Comparison of ENCODE assay signal across 8 cellular contexts in genomic region chr10:79084012-79084971, GRCh38. TPM values are rescaled to one million over a fixed set of nuclear protein-coding genes. Genes with fewer than 3 reads are reported as not detected.
A peak's percentile ranks its signal among the peaks of the same experiment; 100 is the strongest.
DNase-seq lines count a peak whose midpoint lies in the region; ATAC-seq and TF ChIP-seq lines count a peak whose summit lies in the region.

No MANE protein-coding gene starts in this region.

- TF ChIP-seq CTCF in esophagus squamous epithelium (IDR thresholded peaks at IDR 0.05) = no peak

- no peaks in the 10 kb centered on the region for H3K9me3 ChIP-seq in CD4-positive, CD25-positive, alpha-beta regulatory T cell (ENCODE audit: control insufficient read depth in 2 of 2, low read length in 2 of 2)
- no peaks in the 10 kb centered on the region for H3K9me3 ChIP-seq in esophagus squamous epithelium
- no peaks in the 10 kb centered on the region for H3K9me3 ChIP-seq in muscle layer of duodenum (ENCODE audit: control insufficient read depth in 1 of 2, low read length in 2 of 2)

- DNase-seq in CD4-positive, CD25-positive, alpha-beta regulatory T cell = no peak
- no peak for DNase-seq in T-helper 2 cell treated with Interferon-gamma antibody and Interleukin-4, amounts not matched to agents 5 μg/mL and 100 μg/mL, for 36 hours (ENCODE audit: low spot score)
- peak; percentile 46 for DNase-seq in esophagus squamous epithelium (lab: John Stamatoyannopoulos, UW)
- no peak for DNase-seq in activated CD4-positive, CD25-positive, alpha-beta regulatory T cell (lab: John Stamatoyannopoulos, UW)

- no peak for TF ChIP-seq POLR2A in esophagus squamous epithelium (IDR thresholded peaks at IDR 0.05)

- no peaks in the 10 kb centered on the region for H3K27me3 Mint-ChIP-seq in CD4-positive, CD25-positive, alpha-beta regulatory T cell
- H3K27me3 Mint-ChIP-seq in T-helper 2 cell treated with Interferon-gamma antibody and Interleukin-4, amounts not matched to agents 5 μg/mL and 100 μg/mL, for 36 hours (ENCODE audit: low read depth) = no peaks in the 10 kb centered on the region

- H3K27ac Mint-ChIP-seq in CD4-positive, CD25-positive, alpha-beta regulatory T cell = peak overlapping the region; percentile 27 to 80 (median 77)
- peak overlapping the region; percentile 32 for H3K27ac Mint-ChIP-seq in T-helper 2 cell treated with Interferon-gamma antibody and Interleukin-4, amounts not matched to agents 5 μg/mL and 100 μg/mL, for 36 hours

- no peak overlapping the region for H3K27ac ChIP-seq in CD4-positive, CD25-positive, alpha-beta regulatory T cell (ENCODE audit: insufficient read depth, low read length, poor library complexity, severe bottlenecking)
- peak overlapping the region; percentile 47 to 100 (median 95) for H3K27ac ChIP-seq in esophagus squamous epithelium
- H3K27ac ChIP-seq in muscle layer of duodenum (ENCODE audit: low read length) = peak overlapping the region; percentile 70

- H3K36me3 ChIP-seq in CD4-positive, CD25-positive, alpha-beta regulatory T cell (ENCODE audit: control insufficient read depth, insufficient read depth, low read length) = no peaks in the 10 kb centered on the region
- H3K36me3 ChIP-seq in esophagus squamous epithelium = no peaks in the 10 kb centered on the region
- no peaks in the 10 kb centered on the region for H3K36me3 ChIP-seq in muscle layer of duodenum (ENCODE audit: control insufficient read depth in 1 of 2, insufficient read depth in 2 of 2, low read length in 2 of 2)

- no peak overlapping the region for H3K4me3 ChIP-seq in CD4-positive, CD25-positive, alpha-beta regulatory T cell (ENCODE audit: low read depth, low read length)
- H3K4me3 ChIP-seq in esophagus squamous epithelium = no peak overlapping the region
- H3K4me3 ChIP-seq in muscle layer of duodenum (ENCODE audit: low read depth in 1 of 2, low read length in 2 of 2) = peak overlapping the region in 1 of 2 donors; percentile 10

- peak overlapping the region in 2 of 4 donors; percentile 29 to 57 for H3K4me3 Mint-ChIP-seq in CD4-positive, CD25-positive, alpha-beta regulatory T cell
- peak overlapping the region; percentile 21 for H3K4me3 Mint-ChIP-seq in T-helper 2 cell treated with Interferon-gamma antibody and Interleukin-4, amounts not matched to agents 5 μg/mL and 100 μg/mL, for 36 hours

- ATAC-seq in CD4-positive, CD25-positive, alpha-beta regulatory T cell (ENCODE audit: low read depth in 2 of 2) = peak; percentile 14 to 16
- ATAC-seq in HG03354 (IDR thresholded peaks at IDR 0.05; ENCODE audit: poor library complexity, severe bottlenecking, unreplicated experiment) = peak; percentile 57
- no peak for ATAC-seq in GM18861 (IDR thresholded peaks at IDR 0.05; ENCODE audit: unreplicated experiment)
- no peak for ATAC-seq in HG03025 (IDR thresholded peaks at IDR 0.05; ENCODE audit: low FRiP score, unreplicated experiment)

- no peaks in the 10 kb centered on the region for H3K9me3 Mint-ChIP-seq in CD4-positive, CD25-positive, alpha-beta regulatory T cell
- no peaks in the 10 kb centered on the region for H3K9me3 Mint-ChIP-seq in T-helper 2 cell treated with Interferon-gamma antibody and Interleukin-4, amounts not matched to agents 5 μg/mL and 100 μg/mL, for 36 hours

- intact Hi-C loops in esophagus squamous epithelium (cut with DNase I) = no loop called here

- WGBS in esophagus squamous epithelium, 2 donors = 22 to 45% methylated on average over 5 to 6 of the region's 9 CpGs

- peaks cover 0 to 63% (median 40%) of the 10 kb centered on the region in 4 donors for H3K4me1 Mint-ChIP-seq in CD4-positive, CD25-positive, alpha-beta regulatory T cell
- peaks cover 28% of the 10 kb centered on the region for H3K4me1 Mint-ChIP-seq in T-helper 2 cell treated with Interferon-gamma antibody and Interleukin-4, amounts not matched to agents 5 μg/mL and 100 μg/mL, for 36 hours (ENCODE audit: low read depth)

- H3K36me3 Mint-ChIP-seq in CD4-positive, CD25-positive, alpha-beta regulatory T cell = peaks cover 6% of the 10 kb centered on the region
- peaks cover under 1% of the 10 kb centered on the region for H3K36me3 Mint-ChIP-seq in T-helper 2 cell treated with Interferon-gamma antibody and Interleukin-4, amounts not matched to agents 5 μg/mL and 100 μg/mL, for 36 hours (ENCODE audit: low read depth)

- peaks cover 9% of the 10 kb centered on the region for H3K4me1 ChIP-seq in CD4-positive, CD25-positive, alpha-beta regulatory T cell (ENCODE audit: control insufficient read depth, insufficient read depth, low read length, poor library complexity, severe bottlenecking)
- H3K4me1 ChIP-seq in esophagus squamous epithelium = peaks cover 85 to 100% (median 91%) of the 10 kb centered on the region in 3 donors
- H3K4me1 ChIP-seq in muscle layer of duodenum (ENCODE audit: control insufficient read depth in 1 of 2, insufficient read depth in 2 of 2, low read length in 2 of 2) = peaks cover 57 to 88% of the 10 kb centered on the region in 2 donors

- no peaks in the 10 kb centered on the region for H3K27me3 ChIP-seq in CD4-positive, CD25-positive, alpha-beta regulatory T cell (ENCODE audit: control insufficient read depth, insufficient read depth, low read length)
- H3K27me3 ChIP-seq in esophagus squamous epithelium (no peaks in the 10 kb centered on the region), muscle layer of duodenum (ENCODE audit: low read depth, low read length) (no peaks in the 10 kb centered on the region)

RNA-seq across cellular contexts. Expression of gene ZMIZ1, which starts 15.5 kb away (rescaled TPM):
- total RNA-seq in CD4-positive, CD25-positive, alpha-beta regulatory T cell = 34.8 TPM
- 1 to 10 TPM; 1.5 to 2.3 (median 1.9) TPM for polyA plus RNA-seq in CD4-positive, CD25-positive, alpha-beta regulatory T cell
- 10 to 100 TPM; 28.2 to 79.5 (median 40.4) TPM for total RNA-seq in esophagus squamous epithelium

Comparison
In these comparisons a context has a peak if more than half of its experiments do, and no peak if none do; other contexts are left out.
1. ATAC-seq: peak in CD4-positive, CD25-positive, alpha-beta regulatory T cell (2 of 2) and HG03354 (single experiment); none in GM18861 (single experiment) and HG03025 (single experiment).